ENCODE assay signal across 26 cellular contexts in genomic region chr5:39156082-39156481, GRCh38.
A peak's percentile ranks its signal among the peaks of the same experiment; 100 is the strongest.
DNase-seq lines count a peak whose midpoint lies in the region; ATAC-seq and TF ChIP-seq lines count a peak whose summit lies in the region.
"Had no signal": no experiment of that assay in that cellular context is flagged by ENCODE, and none has a peak within 500 bp of the region (broad histone marks: within the 10 kb centered on the region; RNA-seq: fewer than 3 reads in every experiment).

No MANE protein-coding gene starts in this region.

- peak overlapping the region; percentile 94 for H3K27ac Mint-ChIP-seq in activated T-cell treated with anti-CD3 and anti-CD28 coated beads, Interleukin-2, amount 50 U/mL, for 24 hours
- peak overlapping the region; percentile 81 for H3K27ac Mint-ChIP-seq in activated naive CD8-positive, alpha-beta T cell treated with anti-CD3 and anti-CD28 coated beads for 36 hours
- H3K27ac Mint-ChIP-seq in neural progenitor cell: no peak overlapping the region
- H3K27ac Mint-ChIP-seq: nephron had no signal

- no peaks in the 10 kb centered on the region for H3K9me3 ChIP-seq in Karpas-422 (ENCODE audit: low read length)
- no peaks in the 10 kb centered on the region for H3K9me3 ChIP-seq in neutrophil
- no peaks in the 10 kb centered on the region for H3K9me3 ChIP-seq in neural progenitor cell (ENCODE audit: low read depth)
- H3K9me3 ChIP-seq in tibial artery: no peaks in the 10 kb centered on the region
- no peaks in the 10 kb centered on the region for H3K9me3 ChIP-seq in PC-3 (ENCODE audit: low read length)
- H3K9me3 ChIP-seq: BLaER1, heart right ventricle, MG63, sigmoid colon had no signal

- H3K27ac ChIP-seq in Karpas-422 (ENCODE audit: low read length) (no peak overlapping the region), neutrophil (peak overlapping the region; percentile 22), neural progenitor cell (no peak overlapping the region), tibial artery (no peak overlapping the region), PC-3 (ENCODE audit: low read length) (no peak overlapping the region)
- H3K27ac ChIP-seq: BLaER1, dorsolateral prefrontal cortex, epithelial cell of prostate, heart right ventricle, PC-9, sigmoid colon had no signal

- peaks cover 89% of the 10 kb centered on the region for H3K4me1 Mint-ChIP-seq in activated T-cell treated with anti-CD3 and anti-CD28 coated beads, Interleukin-2, amount 50 U/mL, for 24 hours (ENCODE audit: low read depth)
- peaks cover 84% of the 10 kb centered on the region for H3K4me1 Mint-ChIP-seq in activated naive CD8-positive, alpha-beta T cell treated with anti-CD3 and anti-CD28 coated beads for 36 hours
- no peaks in the 10 kb centered on the region for H3K4me1 Mint-ChIP-seq in neural progenitor cell

- no peaks in the 10 kb centered on the region for H3K27me3 ChIP-seq in Karpas-422 (ENCODE audit: low read length)
- H3K27me3 ChIP-seq in neutrophil: no peaks in the 10 kb centered on the region
- H3K27me3 ChIP-seq in neural progenitor cell: no peaks in the 10 kb centered on the region
- H3K27me3 ChIP-seq in tibial artery: no peaks in the 10 kb centered on the region
- no peaks in the 10 kb centered on the region for H3K27me3 ChIP-seq in PC-3 (ENCODE audit: low read length)
- H3K27me3 ChIP-seq: BLaER1, MG63, sigmoid colon had no signal

- no TSS peak for BruUV-seq in PC-3 (replicated peaks; lab: Mats Ljungman, UMichigan)

- H3K4me2 ChIP-seq in Karpas-422 (ENCODE audit: low read depth, low read length, poor library complexity, severe bottlenecking) (peak overlapping the region; percentile 9), neural progenitor cell (no peak overlapping the region), PC-3 (ENCODE audit: low read length) (no peak overlapping the region)
- H3K4me2 ChIP-seq: BLaER1, PC-9 had no signal

- H3K27me3 Mint-ChIP-seq in activated T-cell treated with anti-CD3 and anti-CD28 coated beads, Interleukin-2, amount 50 U/mL, for 24 hours: no peaks in the 10 kb centered on the region
- no peaks in the 10 kb centered on the region for H3K27me3 Mint-ChIP-seq in activated naive CD8-positive, alpha-beta T cell treated with anti-CD3 and anti-CD28 coated beads for 36 hours
- H3K27me3 Mint-ChIP-seq in neural progenitor cell (ENCODE audit: insufficient read depth, low read depth): peaks cover 3% of the 10 kb centered on the region

- no peak for ATAC-seq in PC-3
- ATAC-seq: heart right ventricle, left lobe of liver had no signal

- H3K9me2 ChIP-seq in Karpas-422 (replicated peaks; ENCODE audit: insufficient read depth, low read length): no peaks in the 10 kb centered on the region
- no peaks in the 10 kb centered on the region; the same call in 1 of the 2 replicates for H3K9me2 ChIP-seq in PC-3 (replicated peaks; ENCODE audit: low read length)

- H4K20me1 ChIP-seq in Karpas-422 (ENCODE audit: insufficient read depth, low read depth, low read length): no peaks in the 10 kb centered on the region
- H4K20me1 ChIP-seq in neural progenitor cell (ENCODE audit: low read depth): no peaks in the 10 kb centered on the region
- no peaks in the 10 kb centered on the region for H4K20me1 ChIP-seq in PC-3 (ENCODE audit: low read length)
- H4K20me1 ChIP-seq: BLaER1 had no signal

- H3K4me1 ChIP-seq in Karpas-422 (ENCODE audit: low read length): peaks cover 26% of the 10 kb centered on the region
- peaks cover 5 to 22% of the 10 kb centered on the region in 2 experiments for H3K4me1 ChIP-seq in neutrophil (ENCODE audit: control insufficient read depth in 1 of 2, insufficient read depth in 1 of 2, low read depth in 1 of 2, low read length in 1 of 2)
- no peaks in the 10 kb centered on the region for H3K4me1 ChIP-seq in neural progenitor cell
- no peaks in the 10 kb centered on the region for H3K4me1 ChIP-seq in tibial artery
- peaks cover 13% of the 10 kb centered on the region for H3K4me1 ChIP-seq in PC-3 (ENCODE audit: insufficient read depth, low read length)
- H3K4me1 ChIP-seq: BLaER1 had no signal

- H3K36me3 Mint-ChIP-seq in activated T-cell treated with anti-CD3 and anti-CD28 coated beads, Interleukin-2, amount 50 U/mL, for 24 hours (ENCODE audit: low read depth): peaks cover 23% of the 10 kb centered on the region
- H3K36me3 Mint-ChIP-seq in activated naive CD8-positive, alpha-beta T cell treated with anti-CD3 and anti-CD28 coated beads for 36 hours: peaks cover 25% of the 10 kb centered on the region
- H3K36me3 Mint-ChIP-seq in neural progenitor cell: no peaks in the 10 kb centered on the region

- POLR2A ChIA-PET in PC-3 (lab: Charles Lee; ENCODE audit: unreplicated experiment): no interaction called here

- DNase-seq in activated T-cell treated with anti-CD3 and anti-CD28 coated beads, Interleukin-2, amount 50 U/mL, for 24 hours: no peak
- DNase-seq in activated T-cell treated with anti-CD3 and anti-CD28 coated beads for 4 hours: no peak
- no peak for DNase-seq in Karpas-422
- DNase-seq in activated naive CD8-positive, alpha-beta T cell treated with anti-CD3 and anti-CD28 coated beads for 36 hours: no peak
- no peak for DNase-seq in neural progenitor cell (ENCODE audit: low spot score)
- no peak for DNase-seq in tibial artery
- no peak for DNase-seq in PC-3
- DNase-seq: activated CD4-positive, alpha-beta T cell treated with anti-CD3 and anti-CD28 coated beads, Interleukin-2, amount 50 U/mL, for 4 hours; DMS 273 treated with DMSO at 0.1 percent for 48 hours; dorsolateral prefrontal cortex; heart right ventricle; IMR-90; MG63; NCI-H1417; NCI-H2081 treated with DMSO at 0.1 percent for 48 hours; NCI-H446; PC-9; SHP77; sigmoid colon; stimulated activated CD4-positive, alpha-beta T cell treated with anti-CD3 and anti-CD28 coated beads, Interleukin-15, amount 100 ng/mL, for 24 hours; stimulated activated CD8-positive, alpha-beta memory T cell treated with anti-CD3 and anti-CD28 coated beads, Interleukin-4, amount 100 ng/mL, for 48 hours had no signal

- intact Hi-C loops in tibial artery (cut with DNase I; ENCODE audit: low total_unique reads) (no loop called here), PC-3 (cut with micrococcal nuclease) (loop anchor here (5.0 kb wide), 1 partner anchor 36 kb away; no protein-coding TSS in a partner anchor)

- H2AFZ ChIP-seq in Karpas-422 (ENCODE audit: low read length) (no peak overlapping the region), neural progenitor cell (replicated peaks) (no peak overlapping the region), PC-3 (ENCODE audit: low read length) (no peak overlapping the region)
- H2AFZ ChIP-seq: PC-9 had no signal

- CTCF ChIA-PET in PC-3 (lab: Charles Lee): no interaction called here

- H3K9me3 Mint-ChIP-seq in activated T-cell treated with anti-CD3 and anti-CD28 coated beads, Interleukin-2, amount 50 U/mL, for 24 hours: no peaks in the 10 kb centered on the region
- no peaks in the 10 kb centered on the region for H3K9me3 Mint-ChIP-seq in activated naive CD8-positive, alpha-beta T cell treated with anti-CD3 and anti-CD28 coated beads for 36 hours
- H3K9me3 Mint-ChIP-seq in neural progenitor cell: no peaks in the 10 kb centered on the region
- H3K9me3 Mint-ChIP-seq: nephron had no signal

- H3K4me3 ChIP-seq in Karpas-422 (ENCODE audit: low read length) (no peak overlapping the region), neutrophil (ENCODE audit: low read depth in 1 of 2, low read length in 1 of 2) (no peak overlapping the region), neural progenitor cell (no peak overlapping the region), tibial artery (no peak overlapping the region), PC-3 (ENCODE audit: low read length) (no peak overlapping the region)
- H3K4me3 ChIP-seq: BLaER1, dorsolateral prefrontal cortex, heart right ventricle, MG63, PC-9, sigmoid colon had no signal

- H3K36me3 ChIP-seq in Karpas-422 (ENCODE audit: insufficient read depth, low read length) (no peaks in the 10 kb centered on the region), neutrophil (peaks cover 50% of the 10 kb centered on the region), neural progenitor cell (no peaks in the 10 kb centered on the region), tibial artery (no peaks in the 10 kb centered on the region), PC-3 (ENCODE audit: low read depth, low read length) (no peaks in the 10 kb centered on the region)
- H3K36me3 ChIP-seq: BLaER1, MG63, sigmoid colon had no signal

- H3K9ac ChIP-seq in Karpas-422 (ENCODE audit: low read length) (no peak overlapping the region), neural progenitor cell (no peak overlapping the region), PC-3 (ENCODE audit: low read length) (no peak overlapping the region)
- H3K9ac ChIP-seq: BLaER1 had no signal

- peak overlapping the region; percentile 66 for H3K4me3 Mint-ChIP-seq in activated T-cell treated with anti-CD3 and anti-CD28 coated beads, Interleukin-2, amount 50 U/mL, for 24 hours
- H3K4me3 Mint-ChIP-seq in activated naive CD8-positive, alpha-beta T cell treated with anti-CD3 and anti-CD28 coated beads for 36 hours: peak overlapping the region; percentile 63
- H3K4me3 Mint-ChIP-seq in neural progenitor cell: no peak overlapping the region
- H3K4me3 Mint-ChIP-seq: nephron had no signal

- H3F3A ChIP-seq in neural progenitor cell (ENCODE audit: low read depth): no peaks in the 10 kb centered on the region
- H3F3A ChIP-seq in PC-3 (ENCODE audit: low read length, unreplicated experiment): no peaks in the 10 kb centered on the region

- no peak for TF ChIP-seq CTCF in neutrophil (IDR thresholded peaks at IDR 0.05)
- TF ChIP-seq CTCF in neural progenitor cell (IDR thresholded peaks at IDR 0.05): no peak
- no peak for TF ChIP-seq CTCF in tibial artery (IDR thresholded peaks at IDR 0.05)
- TF ChIP-seq CTCF in PC-3 (conservative IDR thresholded peaks at IDR 0.05; ENCODE audit: low read depth, low read length): no peak

- H3K79me2 ChIP-seq in Karpas-422 (ENCODE audit: low read length) (no peaks in the 10 kb centered on the region), neural progenitor cell (ENCODE audit: low read depth) (no peaks in the 10 kb centered on the region), PC-3 (ENCODE audit: low read length) (no peaks in the 10 kb centered on the region)
